14 cellular contexts compared by ENCODE assay signal in the genomic region with DNA sequence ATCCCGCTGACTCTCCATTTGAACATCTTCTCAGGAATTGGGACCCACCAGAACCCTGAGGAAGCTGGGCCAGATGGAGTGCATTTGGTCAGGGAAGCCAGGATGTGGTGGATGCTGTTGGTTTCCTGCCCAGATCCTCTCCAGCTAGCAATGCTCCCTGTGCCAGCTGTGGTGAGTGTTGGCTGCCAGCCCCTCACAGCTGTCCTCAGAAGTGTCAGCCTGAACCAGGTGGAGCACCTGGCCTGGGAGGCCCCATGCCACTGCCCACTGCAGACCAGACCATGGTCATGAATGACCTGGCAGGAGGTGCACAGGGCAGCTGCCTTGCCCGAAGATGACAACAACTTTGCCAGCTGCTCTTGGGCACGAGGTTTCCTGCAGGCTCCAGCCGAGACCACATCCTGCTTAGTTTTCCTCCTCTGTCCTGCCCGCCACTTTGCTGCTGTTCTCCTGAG. TPM values are rescaled to one million over a fixed set of nuclear protein-coding genes. Genes with fewer than 3 reads are reported as not detected.
DNase-seq lines count a peak whose midpoint lies in the region; ATAC-seq lines count a peak whose summit lies in the region.
"Had no signal": no experiment of that assay in that cellular context is flagged by ENCODE, and none has a peak within 500 bp of the region (broad histone marks: within the 10 kb centered on the region; RNA-seq: fewer than 3 reads in every experiment).

No MANE protein-coding gene starts in this region.

- DNase-seq in GM23248 (peak; percentile 61), T-helper 17 cell (no peak), foreskin melanocyte (peak; percentile 19), superior temporal gyrus (ENCODE audit: extremely low spot score) (no peak), NCI-H526 treated with DMSO at 0.1 percent for 48 hours (lab: John Stamatoyannopoulos, UW) (no peak), MV-4-11 (lab: John Stamatoyannopoulos, UW) (no peak), activated gamma-delta T cell treated with Interleukin-2 at 50 U/mL for 16 hours (no peak)
- DNase-seq: activated B cell treated with CpG ODN at 0.5 μM for 24 hours, heart left ventricle, lower lobe of right lung, NCI-H345 had no signal

- H3F3A ChIP-seq in GM23248 (ENCODE audit: insufficient read depth) = no peaks in the 10 kb centered on the region

- H3K79me2 ChIP-seq in GM23248 (ENCODE audit: insufficient read depth) = no peaks in the 10 kb centered on the region
- H3K79me2 ChIP-seq: parathyroid adenoma had no signal

- H2AFZ ChIP-seq in GM23248 = no peak overlapping the region
- H2AFZ ChIP-seq: parathyroid adenoma had no signal

- no peak overlapping the region; the same call in 1 of the 2 replicates for H3K4me3 ChIP-seq in BLaER1
- no peak overlapping the region for H3K4me3 ChIP-seq in GM23248
- H3K4me3 ChIP-seq: heart left ventricle, lower lobe of right lung had no signal

- H4K20me1 ChIP-seq in BLaER1 (no peaks in the 10 kb centered on the region), GM23248 (ENCODE audit: insufficient read depth) (no peaks in the 10 kb centered on the region)

- H3K9ac ChIP-seq in BLaER1 = peak overlapping the region; percentile 11; the same call in 1 of the 2 replicates
- no peak overlapping the region for H3K9ac ChIP-seq in GM23248
- H3K9ac ChIP-seq: parathyroid adenoma had no signal

- peak overlapping the region; percentile 69 for H3K27ac ChIP-seq in BLaER1
- H3K27ac ChIP-seq in GM23248 = no peak overlapping the region
- H3K27ac ChIP-seq: heart left ventricle, lower lobe of right lung, parathyroid adenoma had no signal

- H3K4me2 ChIP-seq in BLaER1 (peak overlapping the region; percentile 77), GM23248 (ENCODE audit: unreplicated experiment) (no peak overlapping the region)

- WGBS in GM23248 (ENCODE audit: low coverage in 1 of 2, low lambda C conversion rate in 2 of 2, missing lambda C conversion rate in 2 of 2), 2 experiments = 19 to 23% methylated on average over 5 of the region's 5 CpGs

- H3K36me3 ChIP-seq in BLaER1 = no peaks in the 10 kb centered on the region
- H3K36me3 ChIP-seq in GM23248 (ENCODE audit: low read depth) = no peaks in the 10 kb centered on the region
- H3K36me3 ChIP-seq: heart left ventricle, lower lobe of right lung had no signal

- H3K4me1 ChIP-seq in BLaER1 = peaks cover 30% of the 10 kb centered on the region
- no peaks in the 10 kb centered on the region for H3K4me1 ChIP-seq in GM23248 (ENCODE audit: insufficient read depth)
- H3K4me1 ChIP-seq: lower lobe of right lung, parathyroid adenoma had no signal

- in situ Hi-C loops in GM23248 (cut with MboI) = no loop called here

- H3K27me3 ChIP-seq in BLaER1 = no peaks in the 10 kb centered on the region
- H3K27me3 ChIP-seq in GM23248 (replicated peaks; ENCODE audit: insufficient read depth) = peaks cover 21% of the 10 kb centered on the region

- no peaks in the 10 kb centered on the region for H3K9me2 ChIP-seq in GM23248 (ENCODE audit: insufficient read depth)

- H3K4me3 Mint-ChIP-seq in T-helper 17 cell = peak overlapping the region; percentile 64
- H3K4me3 Mint-ChIP-seq: activated B cell treated with CpG ODN at 0.5 μM for 24 hours had no signal

- H3K27me3 Mint-ChIP-seq in T-helper 17 cell = no peaks in the 10 kb centered on the region

- peak; percentile 58 for ATAC-seq in T-helper 17 cell

- peaks cover 36% of the 10 kb centered on the region for H3K4me1 Mint-ChIP-seq in T-helper 17 cell
- H3K4me1 Mint-ChIP-seq: activated B cell treated with CpG ODN at 0.5 μM for 24 hours had no signal

- H3K36me3 Mint-ChIP-seq in T-helper 17 cell (ENCODE audit: low read depth) = peaks cover 2% of the 10 kb centered on the region

- peaks cover 18% of the 10 kb centered on the region for H3K9me3 ChIP-seq in BLaER1
- H3K9me3 ChIP-seq in GM23248 (ENCODE audit: low read depth) = no peaks in the 10 kb centered on the region
- H3K9me3 ChIP-seq in T-helper 17 cell (ENCODE audit: control insufficient read depth, low read length, poor library complexity, severe bottlenecking) = peaks cover under 1% of the 10 kb centered on the region

- H3K27ac Mint-ChIP-seq in T-helper 17 cell = peak overlapping the region; percentile 47
- H3K27ac Mint-ChIP-seq: activated B cell treated with CpG ODN at 0.5 μM for 24 hours had no signal

RNA-seq across cellular contexts. Expression of gene PRSS38, which starts 54.4 kb away (rescaled TPM):
- total RNA-seq in GM23248 (2014; rRNA removed; shearing (Covaris generic)) = not detected in 2 replicates
- not detected in 2 replicates for polyA plus RNA-seq in GM23248 (2016; fragmentation: Nextera tagmentation; extraction: Ambion mirVana)
- total RNA-seq in T-helper 17 cell = not detected
- total RNA-seq: activated B cell treated with CpG ODN at 0.5 μM for 24 hours, dermis microvascular lymphatic vessel endothelial cell, heart left ventricle, lower lobe of right lung had no signal
- polyA plus RNA-seq: heart left ventricle had no signal

Comparison
In these comparisons a context has a peak if more than half of its experiments do, and no peak if none do; other contexts are left out.
1. DNase-seq: peak in GM23248 (single experiment) and foreskin melanocyte (single experiment); none in T-helper 17 cell (0 of 3), superior temporal gyrus (single experiment), NCI-H526 treated with DMSO at 0.1 percent for 48 hours (single experiment), MV-4-11 (single experiment) and activated gamma-delta T cell treated with Interleukin-2 at 50 U/mL for 16 hours (single experiment).